ENCODE assay signal across 8 cellular contexts in genomic region chr12:56103823-56104108, GRCh38. TPM values are rescaled to one million over a fixed set of nuclear protein-coding genes. Genes with fewer than 3 reads are reported as not detected.
DNase-seq lines count a peak whose midpoint lies in the region; ATAC-seq, FAIRE-seq and TF ChIP-seq lines count a peak whose summit lies in the region.

No MANE protein-coding gene starts in this region.

- H3K4me3 ChIP-seq in A549 (peak overlapping the region; percentile 54), brain microvascular endothelial cell (ENCODE audit: low read depth, low read length) (peak overlapping the region; percentile 97), mucosa of descending colon (peak overlapping the region; percentile 67)

- no peak for FAIRE-seq in A549 (lab: Jason Lieb, UNC)

- 3% methylated on average over 6 of the region's 8 CpGs for WGBS in A549 (ENCODE audit: missing lambda C conversion rate)

- CTCF ChIA-PET in A549 (lab: Yijun Ruan, JAX): interaction anchor here (0.8 to 4.1 kb wide), 12 partner anchors 9 to 107 kb away, joined by 3 to 23 read pairs (median 4); partner anchors contain the start of genes ERBB3, SMARCC2, SUOX and ZC3H10

- TF ChIP-seq CTCF in A549 (IDR thresholded peaks at IDR 0.05) (no peak), brain microvascular endothelial cell (IDR thresholded peaks at IDR 0.05; ENCODE audit: low read depth, low read length, missing control alignments) (no peak), mucosa of descending colon (IDR thresholded peaks at IDR 0.05) (no peak)

- in situ Hi-C loops in brain microvascular endothelial cell (cut with HindIII; ENCODE audit: low pct_ligation_motif_present, low sequenced_read_pairs): no loop called here

- H3K9me3 ChIP-seq in A549 (no peaks in the 10 kb centered on the region), mucosa of descending colon (no peaks in the 10 kb centered on the region)

- intact Hi-C loops in mucosa of descending colon (cut with DNase I, micrococcal nuclease): no loop called here

- H3K4me2 ChIP-seq in A549: peak overlapping the region; percentile 85

- no peak for TF ChIP-seq EP300 in A549 (IDR thresholded peaks at IDR 0.05)

- POLR2A ChIA-PET in A549 (lab: Yijun Ruan, JAX): interaction anchor here (0.8 to 3.4 kb wide), 21 partner anchors 9 to 287 kb away, joined by 3 to 77 read pairs (median 6); partner anchors contain the start of genes CNPY2, ESYT1, ORMDL2 and PYM1

- H3K27me3 ChIP-seq in brain microvascular endothelial cell (replicated peaks): no peaks in the 10 kb centered on the region

- TF ChIP-seq POLR2A in A549 (IDR thresholded peaks at IDR 0.05; ENCODE audit: low read length): no peak

- peaks cover 19% of the 10 kb centered on the region for H3K36me3 ChIP-seq in brain microvascular endothelial cell (replicated peaks)
- no peaks in the 10 kb centered on the region for H3K36me3 ChIP-seq in mucosa of descending colon (ENCODE audit: low read depth)

- DNase-seq in A549 (ENCODE audit: low read depth in 1 of 2, low spot score in 1 of 2) (no peak), brain microvascular endothelial cell (no peak), mucosa of descending colon (no peak), AG08395 (ENCODE audit: low spot score) (no peak), NCI-H187 treated with DMSO at 0.1 percent for 48 hours (lab: John Stamatoyannopoulos, UW) (no peak), middle frontal gyrus (ENCODE audit: extremely low spot score, low spot score) (no peak), NCI-H2107 (lab: John Stamatoyannopoulos, UW) (no peak)

- ATAC-seq in A549 (no peak; a peak in 1 of 6 replicates), HG03439 (IDR thresholded peaks at IDR 0.05; ENCODE audit: unreplicated experiment) (peak; percentile 13), mucosa of descending colon (no peak)

- H3K27ac ChIP-seq in A549 (peak overlapping the region; percentile 81 to 94), brain microvascular endothelial cell (no peak overlapping the region)

- no peak for TF ChIP-seq RAD21 in A549 (conservative IDR thresholded peaks at IDR 0.05 in 1 of 2, IDR thresholded peaks at IDR 0.05 in 1 of 2)

- H3K4me1 ChIP-seq in A549 (peaks cover 24% of the 10 kb centered on the region), mucosa of descending colon (ENCODE audit: low read depth) (peaks cover 22% of the 10 kb centered on the region)

TF ChIP-seq in A549, 52 proteins besides CTCF, POLR2A, EP300 and RAD21:
- TF ChIP-seq, protein P1, sequence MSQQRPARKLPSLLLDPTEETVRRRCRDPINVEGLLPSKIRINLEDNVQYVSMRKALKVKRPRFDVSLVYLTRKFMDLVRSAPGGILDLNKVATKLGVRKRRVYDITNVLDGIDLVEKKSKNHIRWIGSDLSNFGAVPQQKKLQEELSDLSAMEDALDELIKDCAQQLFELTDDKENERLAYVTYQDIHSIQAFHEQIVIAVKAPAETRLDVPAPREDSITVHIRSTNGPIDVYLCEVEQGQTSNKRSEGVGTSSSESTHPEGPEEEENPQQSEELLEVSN (IDR thresholded peaks at IDR 0.05; ENCODE audit: borderline replicate concordance, low read depth): no peak
- peak; percentile 77; the same call in 1 of the 2 replicates for TF ChIP-seq PHF8 (IDR thresholded peaks at IDR 0.05; ENCODE audit: borderline replicate concordance, low read depth)

RNA-seq across cellular contexts. Expression of gene PA2G4, which starts 0.6 kb away (rescaled TPM):
- polyA plus RNA-seq in A549 (2011; rRNA removed) (452 and 717 TPM in 2 replicates), A549 (2017; fragmentation: RNase III; extraction: RNeasy Plus Mini Kit Qiagen cat#74134 plus additional on column Dnase treatment) (405 to 477 TPM (median 415 TPM) in 3 replicates)
- 327 and 400 TPM in 2 replicates for polyA plus RNA-seq in A549 (2012; cell fraction: cytosol; rRNA removed)
- polyA plus RNA-seq in A549 (2012; cell fraction: nucleus; rRNA removed): 218 and 244 TPM in 2 replicates
- polyA minus RNA-seq in A549 (2011; rRNA and poly(A)+ RNA removed): 145 TPM in 2 replicates
- total RNA-seq in mucosa of descending colon: 10 to 100 TPM; 61.7 to 94.9 (median 90.3) TPM

RNA-seq across cellular contexts. Expression of gene RPL41, which starts 12.7 kb away (rescaled TPM):
- polyA plus RNA-seq in A549 (2011; rRNA removed): 9,351 and 11,089 TPM in 2 replicates
- polyA plus RNA-seq in A549 (2012; cell fraction: cytosol; rRNA removed): 8,653 and 13,364 TPM in 2 replicates
- polyA plus RNA-seq in A549 (2012; cell fraction: nucleus; rRNA removed): 1,885 and 3,723 TPM in 2 replicates
- 8,804 to 9,815 TPM (median 8,860 TPM) in 3 replicates for polyA plus RNA-seq in A549 (2017; fragmentation: RNase III; extraction: RNeasy Plus Mini Kit Qiagen cat#74134 plus additional on column Dnase treatment)
- polyA minus RNA-seq in A549 (2011; rRNA and poly(A)+ RNA removed): 1,480 and 1,855 TPM in 2 replicates
- 1,000 to 10,000 TPM; 2,763 to 3,198 (median 3,152) TPM for total RNA-seq in mucosa of descending colon

RNA-seq across cellular contexts. Expression of gene ZC3H10, which starts 14.3 kb away (rescaled TPM):
- polyA plus RNA-seq in A549 (2011; rRNA removed) (2.1 and 2.7 TPM in 2 replicates), A549 (2017; fragmentation: RNase III; extraction: RNeasy Plus Mini Kit Qiagen cat#74134 plus additional on column Dnase treatment) (2.3 to 3.2 TPM (median 2.7 TPM) in 3 replicates)
- polyA plus RNA-seq in A549 (2012; cell fraction: cytosol; rRNA removed): 1.0 and 1.1 TPM in 2 replicates
- 1.5 and 1.9 TPM in 2 replicates for polyA plus RNA-seq in A549 (2012; cell fraction: nucleus; rRNA removed)
- polyA minus RNA-seq in A549 (2011; rRNA and poly(A)+ RNA removed): 11.1 TPM in 2 replicates
- total RNA-seq in mucosa of descending colon: 10 to 100 TPM in 1 of 3 donors, 1 to 10 TPM in 2; 5.0 to 11.8 (median 5.4) TPM

RNA-seq across cellular contexts. Expression of gene ERBB3, which starts 23.8 kb away (rescaled TPM):
- polyA plus RNA-seq in A549 (2011; rRNA removed) (17.0 and 24.9 TPM in 2 replicates), A549 (2017; fragmentation: RNase III; extraction: RNeasy Plus Mini Kit Qiagen cat#74134 plus additional on column Dnase treatment) (1.8 to 2.2 TPM (median 1.8 TPM) in 3 replicates)
- polyA plus RNA-seq in A549 (2012; cell fraction: cytosol; rRNA removed): 3.0 and 3.5 TPM in 2 replicates
- polyA plus RNA-seq in A549 (2012; cell fraction: nucleus; rRNA removed): 2.4 TPM in 2 replicates
- polyA minus RNA-seq in A549 (2011; rRNA and poly(A)+ RNA removed): 18.4 and 42.8 TPM in 2 replicates
- 100 to 1,000 TPM; 136 to 423 (median 212) TPM for total RNA-seq in mucosa of descending colon

RNA-seq across cellular contexts. Expression of gene ESYT1, which starts 24.3 kb away (rescaled TPM):
- polyA plus RNA-seq in A549 (2011; rRNA removed): 72.4 and 91.6 TPM in 2 replicates
- 54.6 and 74.3 TPM in 2 replicates for polyA plus RNA-seq in A549 (2012; cell fraction: cytosol; rRNA removed)
- 246 and 261 TPM in 2 replicates for polyA plus RNA-seq in A549 (2012; cell fraction: nucleus; rRNA removed)
- 51.4 to 54.2 TPM (median 51.6 TPM) in 3 replicates for polyA plus RNA-seq in A549 (2017; fragmentation: RNase III; extraction: RNeasy Plus Mini Kit Qiagen cat#74134 plus additional on column Dnase treatment)
- polyA minus RNA-seq in A549 (2011; rRNA and poly(A)+ RNA removed): 190 and 196 TPM in 2 replicates
- 10 to 100 TPM; 44.9 to 75.7 (median 52.0) TPM for total RNA-seq in mucosa of descending colon
